8 cellular contexts compared by ENCODE assay signal in genomic region chr22:37638351-37639069, GRCh38. TPM values are rescaled to one million over a fixed set of nuclear protein-coding genes. Genes with fewer than 3 reads are reported as not detected.
DNase-seq lines count a peak whose midpoint lies in the region; TF ChIP-seq lines count a peak whose summit lies in the region.

No MANE protein-coding gene starts in this region.

- peaks cover 62 to 98% (median 82%) of the 10 kb centered on the region in 4 donors for H3K4me1 ChIP-seq in transverse colon

- TF ChIP-seq CTCF in transverse colon (IDR thresholded peaks at IDR 0.05), result no peak

- H3K4me1 Mint-ChIP-seq in activated T-helper 2 cell treated with anti-CD3 and anti-CD28 coated beads, Interferon-gamma antibody, Interleukin-2, Interleukin-4, amounts not matched to agents 10 μg/mL and 5 μg/mL and 100 μg/mL, durations not matched to agents 14 hours and 24 hours and 36 hours (ENCODE audit: low read depth), result peaks cover 50% of the 10 kb centered on the region

- no peaks in the 10 kb centered on the region for H3K27me3 Mint-ChIP-seq in activated T-helper 2 cell treated with anti-CD3 and anti-CD28 coated beads, Interferon-gamma antibody, Interleukin-2, Interleukin-4, amounts not matched to agents 10 μg/mL and 5 μg/mL and 100 μg/mL, durations not matched to agents 14 hours and 24 hours and 36 hours (ENCODE audit: low read depth)

- H3K27me3 ChIP-seq in layer of hippocampus (ENCODE audit: control insufficient read depth, insufficient read depth, low read length) (peaks cover 13% of the 10 kb centered on the region), transverse colon (no peaks in the 10 kb centered on the region)

- DNase-seq in activated effector memory CD4-positive, alpha-beta T cell treated with anti-CD3 and anti-CD28 coated beads, Interleukin-2, amount 50 U/mL, for 16 hours, result peak; percentile 78
- DNase-seq in activated effector memory CD4-positive, alpha-beta T cell treated with Interleukin-2 at 50 U/mL for 16 hours, result no peak
- DNase-seq in activated T-helper 2 cell treated with anti-CD3 and anti-CD28 coated beads, Interferon-gamma antibody, Interleukin-2, Interleukin-4, amounts not matched to agents 10 μg/mL and 5 μg/mL and 100 μg/mL, durations not matched to agents 14 hours and 24 hours and 36 hours (ENCODE audit: low spot score), result peak; percentile 45
- DNase-seq in transverse colon, result peak; percentile 85
- DNase-seq in DMS79 treated with DMSO at 0.1 percent for 48 hours (lab: John Stamatoyannopoulos, UW), result no peak
- DNase-seq in NCI-H2029 (lab: John Stamatoyannopoulos, UW), result no peak
- DNase-seq in cerebellar nuclear complex (lab: John Stamatoyannopoulos, UW), result no peak

- WGBS in transverse colon (ENCODE audit: low coverage in 1 of 2), 2 donors, result 11% methylated on average over 9 of the region's 11 CpGs; no CpG with 5 or more reads in 1 of the 2 donors

- H3K9me3 ChIP-seq in transverse colon, result no peaks in the 10 kb centered on the region

- TF ChIP-seq EP300 in transverse colon (IDR thresholded peaks at IDR 0.05; ENCODE audit: low read depth), result no peak

- peak; percentile 65 for TF ChIP-seq POLR2A in transverse colon (IDR thresholded peaks at IDR 0.05)

- peak overlapping the region; percentile 6 for H3K27ac ChIP-seq in layer of hippocampus (ENCODE audit: low read depth, low read length)
- peak overlapping the region; percentile 89 to 93 (median 92) for H3K27ac ChIP-seq in transverse colon

- intact Hi-C loops in activated T-helper 2 cell treated with anti-CD3 and anti-CD28 coated beads, Interferon-gamma antibody, Interleukin-2, Interleukin-4, amounts not matched to agents 10 μg/mL and 5 μg/mL and 100 μg/mL, durations not matched to agents 14 hours and 24 hours and 36 hours (cut with micrococcal nuclease), result loop anchor here (1.0 to 2.0 kb wide), 4 partner anchors 15 to 39 kb away; partner anchors contain the start of gene PDXP
- intact Hi-C loops in transverse colon (cut with DNase I; ENCODE audit: low total_unique reads), result no loop called here

- in situ Hi-C loops in transverse colon (cut with MboI; ENCODE audit: low pct_ligation_motif_present in 1 of 4, low pct_unique_long_range_greater_than_20kb in 1 of 4, low sequenced_read_pairs in 3 of 4), result no loop called here

- H3K4me3 ChIP-seq in transverse colon, result peak overlapping the region in 3 of 4 donors; percentile 61 to 77 (median 76)

- peaks cover 22% of the 10 kb centered on the region for H3K36me3 Mint-ChIP-seq in activated T-helper 2 cell treated with anti-CD3 and anti-CD28 coated beads, Interferon-gamma antibody, Interleukin-2, Interleukin-4, amounts not matched to agents 10 μg/mL and 5 μg/mL and 100 μg/mL, durations not matched to agents 14 hours and 24 hours and 36 hours (ENCODE audit: low read depth)

- H3K9me3 Mint-ChIP-seq in activated T-helper 2 cell treated with anti-CD3 and anti-CD28 coated beads, Interferon-gamma antibody, Interleukin-2, Interleukin-4, amounts not matched to agents 10 μg/mL and 5 μg/mL and 100 μg/mL, durations not matched to agents 14 hours and 24 hours and 36 hours, result no peaks in the 10 kb centered on the region

- peak overlapping the region; percentile 100 for H3K4me3 Mint-ChIP-seq in activated T-helper 2 cell treated with anti-CD3 and anti-CD28 coated beads, Interferon-gamma antibody, Interleukin-2, Interleukin-4, amounts not matched to agents 10 μg/mL and 5 μg/mL and 100 μg/mL, durations not matched to agents 14 hours and 24 hours and 36 hours (ENCODE audit: low read depth)

- H3K36me3 ChIP-seq in transverse colon, result no peaks in the 10 kb centered on the region

- H3K27ac Mint-ChIP-seq in activated T-helper 2 cell treated with anti-CD3 and anti-CD28 coated beads, Interferon-gamma antibody, Interleukin-2, Interleukin-4, amounts not matched to agents 10 μg/mL and 5 μg/mL and 100 μg/mL, durations not matched to agents 14 hours and 24 hours and 36 hours, result peak overlapping the region; percentile 85

RNA-seq across cellular contexts. Expression of gene SH3BP1, which starts 1.0 kb away (rescaled TPM):
- total RNA-seq in activated T-helper 2 cell treated with anti-CD3 and anti-CD28 coated beads, Interferon-gamma antibody, Interleukin-2, Interleukin-4, amounts not matched to agents 10 μg/mL and 5 μg/mL and 100 μg/mL, durations not matched to agents 14 hours and 24 hours and 36 hours, result 117 and 122 TPM in 2 replicates
- 100 to 1,000 TPM in 2 of 4 donors, 10 to 100 TPM in 2; 53.1 to 158 (median 84.7) TPM for total RNA-seq in transverse colon

RNA-seq across cellular contexts. Expression of gene PDXP, which starts 20.0 kb away (rescaled TPM):
- total RNA-seq in activated T-helper 2 cell treated with anti-CD3 and anti-CD28 coated beads, Interferon-gamma antibody, Interleukin-2, Interleukin-4, amounts not matched to agents 10 μg/mL and 5 μg/mL and 100 μg/mL, durations not matched to agents 14 hours and 24 hours and 36 hours, result 40.1 and 41.9 TPM in 2 replicates
- 100 to 1,000 TPM in 1 of 4 donors, 10 to 100 TPM in 3; 28.9 to 126 (median 50.7) TPM for total RNA-seq in transverse colon

RNA-seq across cellular contexts. Expression of gene GGA1, which starts 29.9 kb away (rescaled TPM):
- total RNA-seq in activated T-helper 2 cell treated with anti-CD3 and anti-CD28 coated beads, Interferon-gamma antibody, Interleukin-2, Interleukin-4, amounts not matched to agents 10 μg/mL and 5 μg/mL and 100 μg/mL, durations not matched to agents 14 hours and 24 hours and 36 hours, result 69.3 and 71.2 TPM in 2 replicates
- 100 to 1,000 TPM in 1 of 4 donors, 10 to 100 TPM in 3; 60.1 to 142 (median 73.8) TPM for total RNA-seq in transverse colon

RNA-seq across cellular contexts. Expression of gene LGALS1, which starts 36.9 kb away (rescaled TPM):
- 892 and 921 TPM in 2 replicates for total RNA-seq in activated T-helper 2 cell treated with anti-CD3 and anti-CD28 coated beads, Interferon-gamma antibody, Interleukin-2, Interleukin-4, amounts not matched to agents 10 μg/mL and 5 μg/mL and 100 μg/mL, durations not matched to agents 14 hours and 24 hours and 36 hours
- 100 to 1,000 TPM; 196 to 558 (median 224) TPM for total RNA-seq in transverse colon

RNA-seq across cellular contexts. Expression of gene NOL12, which starts 47.6 kb away (rescaled TPM):
- 55.4 and 60.6 TPM in 2 replicates for total RNA-seq in activated T-helper 2 cell treated with anti-CD3 and anti-CD28 coated beads, Interferon-gamma antibody, Interleukin-2, Interleukin-4, amounts not matched to agents 10 μg/mL and 5 μg/mL and 100 μg/mL, durations not matched to agents 14 hours and 24 hours and 36 hours
- 100 to 1,000 TPM in 1 of 4 donors, 10 to 100 TPM in 3; 44.1 to 143 (median 57.2) TPM for total RNA-seq in transverse colon

Comparison
In these comparisons a context has a peak if more than half of its experiments do, and no peak if none do; other contexts are left out.
1. DNase-seq: peak in activated effector memory CD4-positive, alpha-beta T cell treated with anti-CD3 and anti-CD28 coated beads, Interleukin-2, amount 50 U/mL, for 16 hours (single experiment), activated T-helper 2 cell treated with anti-CD3 and anti-CD28 coated beads, Interferon-gamma antibody, Interleukin-2, Interleukin-4, amounts not matched to agents 10 μg/mL and 5 μg/mL and 100 μg/mL, durations not matched to agents 14 hours and 24 hours and 36 hours (single experiment) and transverse colon (single experiment); none in activated effector memory CD4-positive, alpha-beta T cell treated with Interleukin-2 at 50 U/mL for 16 hours (single experiment), DMS79 treated with DMSO at 0.1 percent for 48 hours (single experiment), NCI-H2029 (single experiment) and cerebellar nuclear complex (0 of 2).